In genomic region chr11:4161305-4161704, GRCh38 we compare ENCODE assay signal across 28 cellular contexts.
"Had no signal": no experiment of that assay in that cellular context is flagged by ENCODE, and none has a peak within 500 bp of the region (broad histone marks: within the 10 kb centered on the region; RNA-seq: fewer than 3 reads in every experiment).

No MANE protein-coding gene starts in this region.

- DNase-seq: occipital lobe; ovary; posterior cingulate gyrus; psoas muscle; right cardiac atrium; right lobe of liver; sigmoid colon; stimulated activated CD4-positive, alpha-beta T cell treated with anti-CD3 and anti-CD28 coated beads, Interleukin-15, amount 100 ng/mL, for 24 hours; stimulated activated CD4-positive, alpha-beta T cell treated with anti-CD3 and anti-CD28 coated beads, Interleukin-2, amount 100 ng/mL, for 24 hours; stimulated activated CD4-positive, alpha-beta T cell treated with anti-CD3 and anti-CD28 coated beads, Interleukin-2, amount 100 ng/mL, for 48 hours; stimulated activated CD4-positive, alpha-beta T cell treated with anti-CD3 and anti-CD28 coated beads, Interleukin-4, amount 100 ng/mL, for 24 hours; stimulated activated naive B cell treated with anti-CD40 and anti-IgM and Interleukin-4, amounts not matched to agents 10 μg/mL and 1 μg/mL and 100 μg/mL, for 72 hours; stimulated activated naive CD4-positive, alpha-beta T cell treated with Interleukin-2 at 50 U/mL for 16 hours; stomach; thyroid gland; trophoblast cell; upper lobe of left lung had no signal

- ATAC-seq: psoas muscle; right cardiac atrium; right lobe of liver; stimulated activated effector memory CD8-positive, alpha-beta T cell treated with anti-CD3 and anti-CD28 coated beads, Interleukin-12 subunit alpha, Interleukin-12 subunit beta, amount 100 ng/mL, for 72 hours; stimulated activated naive B cell treated with anti-CD40 and anti-IgM and Interleukin-4, amounts not matched to agents 10 μg/mL and 1 μg/mL and 100 μg/mL, for 72 hours had no signal

- H3K79me2 ChIP-seq: parathyroid adenoma had no signal

- H3K9me3 Mint-ChIP-seq: neural progenitor cell; stimulated activated effector memory CD8-positive, alpha-beta T cell treated with anti-CD3 and anti-CD28 coated beads, Interleukin-12 subunit alpha, Interleukin-12 subunit beta, amount 100 ng/mL, for 72 hours; stimulated activated naive B cell treated with anti-CD40 and anti-IgM and Interleukin-4, amounts not matched to agents 10 μg/mL and 1 μg/mL and 100 μg/mL, for 72 hours; stimulated activated naive CD8-positive, alpha-beta T cell treated with anti-CD3 and anti-CD28 coated beads, Interleukin-15, Interleukin-2, amounts not matched to agents 100 ng/mL and 50 ng/mL, for 24 hours had no signal

- H3K36me3 Mint-ChIP-seq: neural progenitor cell; stimulated activated effector memory CD8-positive, alpha-beta T cell treated with anti-CD3 and anti-CD28 coated beads, Interleukin-12 subunit alpha, Interleukin-12 subunit beta, amount 100 ng/mL, for 72 hours; stimulated activated naive B cell treated with anti-CD40 and anti-IgM and Interleukin-4, amounts not matched to agents 10 μg/mL and 1 μg/mL and 100 μg/mL, for 72 hours had no signal

- H3K27me3 Mint-ChIP-seq: stimulated activated naive CD8-positive, alpha-beta T cell treated with anti-CD3 and anti-CD28 coated beads, Interleukin-15, Interleukin-2, amounts not matched to agents 100 ng/mL and 50 ng/mL, for 24 hours had no signal

- H2AFZ ChIP-seq: neural progenitor cell, parathyroid adenoma had no signal

- H3K36me3 ChIP-seq: neural progenitor cell, ovary, right lobe of liver, sigmoid colon, stomach, thoracic aorta, thyroid gland, tibial nerve, upper lobe of left lung, vagina had no signal

- H3K27me3 ChIP-seq: ovary, right lobe of liver, sigmoid colon, stomach, thyroid gland, tibial nerve, upper lobe of left lung, vagina had no signal

- H3K9me3 ChIP-seq: ovary, psoas muscle, right lobe of liver, sigmoid colon, stomach, thoracic aorta, thyroid gland, tibial nerve, upper lobe of left lung, vagina had no signal

- H3K27ac ChIP-seq: neural progenitor cell, ovary, parathyroid adenoma, psoas muscle, right lobe of liver, sigmoid colon, stomach, thoracic aorta, thyroid gland, tibial nerve, upper lobe of left lung, vagina had no signal

- H3K9ac ChIP-seq: neural progenitor cell, parathyroid adenoma had no signal

- H3K4me2 ChIP-seq: neural progenitor cell had no signal

- H3K4me3 ChIP-seq: neural progenitor cell, ovary, psoas muscle, right lobe of liver, sigmoid colon, stomach, thoracic aorta, thyroid gland, tibial nerve, upper lobe of left lung, vagina had no signal

- H3K4me1 ChIP-seq: neural progenitor cell, parathyroid adenoma, psoas muscle, right lobe of liver, sigmoid colon, stomach, thyroid gland, tibial nerve, upper lobe of left lung, vagina had no signal

- H3K4me1 Mint-ChIP-seq: nephron; stimulated activated effector memory CD8-positive, alpha-beta T cell treated with anti-CD3 and anti-CD28 coated beads, Interleukin-12 subunit alpha, Interleukin-12 subunit beta, amount 100 ng/mL, for 72 hours had no signal

- FAIRE-seq: small intestine, urothelium cell line had no signal

- H3K27ac Mint-ChIP-seq: nephron; neural progenitor cell; progenitor cell of endocrine pancreas; stimulated activated effector memory CD8-positive, alpha-beta T cell treated with anti-CD3 and anti-CD28 coated beads, Interleukin-12 subunit alpha, Interleukin-12 subunit beta, amount 100 ng/mL, for 72 hours; stimulated activated naive B cell treated with anti-CD40 and anti-IgM and Interleukin-4, amounts not matched to agents 10 μg/mL and 1 μg/mL and 100 μg/mL, for 72 hours; stimulated activated naive CD8-positive, alpha-beta T cell treated with anti-CD3 and anti-CD28 coated beads, Interleukin-15, Interleukin-2, amounts not matched to agents 100 ng/mL and 50 ng/mL, for 24 hours had no signal

- H3K4me3 Mint-ChIP-seq: nephron; neural progenitor cell; stimulated activated effector memory CD8-positive, alpha-beta T cell treated with anti-CD3 and anti-CD28 coated beads, Interleukin-12 subunit alpha, Interleukin-12 subunit beta, amount 100 ng/mL, for 72 hours; stimulated activated naive B cell treated with anti-CD40 and anti-IgM and Interleukin-4, amounts not matched to agents 10 μg/mL and 1 μg/mL and 100 μg/mL, for 72 hours; stimulated activated naive CD8-positive, alpha-beta T cell treated with anti-CD3 and anti-CD28 coated beads, Interleukin-15, Interleukin-2, amounts not matched to agents 100 ng/mL and 50 ng/mL, for 24 hours had no signal
